ENCODE assay signal across 2 cellular contexts in the genomic region with DNA sequence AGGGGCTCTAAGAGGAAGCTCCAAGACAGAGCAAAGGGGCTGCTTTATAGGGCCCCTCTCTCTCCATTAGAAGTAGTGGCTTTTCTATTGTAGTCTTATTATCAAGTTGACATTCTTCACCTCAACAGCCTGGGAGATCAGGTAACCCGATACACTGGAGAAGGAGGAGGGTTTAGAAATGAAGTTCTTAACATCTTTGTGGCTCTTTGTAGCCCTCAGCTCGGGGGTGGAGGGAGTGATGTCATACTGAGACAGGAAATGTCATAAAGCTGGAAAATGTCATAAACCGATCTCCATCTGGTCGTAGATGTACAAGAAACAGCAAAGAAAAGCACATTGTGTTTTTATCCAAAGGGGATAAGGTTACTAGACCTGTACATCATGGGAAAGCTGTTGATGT.
TF ChIP-seq lines count a peak whose summit lies in the region.

No MANE protein-coding gene starts in this region.

TF ChIP-seq in GM23338, 12 proteins besides CTCF, POLR2A, EP300 and RAD21:
- TF ChIP-seq CREB1 (CRISPR knock-in tag; IDR thresholded peaks at IDR 0.05; ENCODE audit: low read depth) (peak; percentile 63; the same call in 1 of the 2 replicates), ZNF331 (CRISPR knock-in tag; IDR thresholded peaks at IDR 0.05; ENCODE audit: low read depth) (no peak), JUNB (IDR thresholded peaks at IDR 0.05; ENCODE audit: unreplicated experiment) (no peak), EZH2 (IDR thresholded peaks at IDR 0.05; ENCODE audit: low read depth, unreplicated experiment) (no peak)

TF ChIP-seq in WTC11, 78 proteins besides CTCF, POLR2A, EP300 and RAD21:
- TF ChIP-seq SMAD3 (CRISPR knock-in tag; IDR thresholded peaks at IDR 0.05; ENCODE audit: borderline replicate concordance), result no peak
- no peak for TF ChIP-seq ELF4 (CRISPR knock-in tag; IDR thresholded peaks at IDR 0.05; ENCODE audit: low read depth)
- no peak for TF ChIP-seq TCF7 (CRISPR knock-in tag; IDR thresholded peaks at IDR 0.05; ENCODE audit: low read depth)
- no peak for TF ChIP-seq ZNF416 (CRISPR knock-in tag; IDR thresholded peaks at IDR 0.05)
- TF ChIP-seq, protein P1, sequence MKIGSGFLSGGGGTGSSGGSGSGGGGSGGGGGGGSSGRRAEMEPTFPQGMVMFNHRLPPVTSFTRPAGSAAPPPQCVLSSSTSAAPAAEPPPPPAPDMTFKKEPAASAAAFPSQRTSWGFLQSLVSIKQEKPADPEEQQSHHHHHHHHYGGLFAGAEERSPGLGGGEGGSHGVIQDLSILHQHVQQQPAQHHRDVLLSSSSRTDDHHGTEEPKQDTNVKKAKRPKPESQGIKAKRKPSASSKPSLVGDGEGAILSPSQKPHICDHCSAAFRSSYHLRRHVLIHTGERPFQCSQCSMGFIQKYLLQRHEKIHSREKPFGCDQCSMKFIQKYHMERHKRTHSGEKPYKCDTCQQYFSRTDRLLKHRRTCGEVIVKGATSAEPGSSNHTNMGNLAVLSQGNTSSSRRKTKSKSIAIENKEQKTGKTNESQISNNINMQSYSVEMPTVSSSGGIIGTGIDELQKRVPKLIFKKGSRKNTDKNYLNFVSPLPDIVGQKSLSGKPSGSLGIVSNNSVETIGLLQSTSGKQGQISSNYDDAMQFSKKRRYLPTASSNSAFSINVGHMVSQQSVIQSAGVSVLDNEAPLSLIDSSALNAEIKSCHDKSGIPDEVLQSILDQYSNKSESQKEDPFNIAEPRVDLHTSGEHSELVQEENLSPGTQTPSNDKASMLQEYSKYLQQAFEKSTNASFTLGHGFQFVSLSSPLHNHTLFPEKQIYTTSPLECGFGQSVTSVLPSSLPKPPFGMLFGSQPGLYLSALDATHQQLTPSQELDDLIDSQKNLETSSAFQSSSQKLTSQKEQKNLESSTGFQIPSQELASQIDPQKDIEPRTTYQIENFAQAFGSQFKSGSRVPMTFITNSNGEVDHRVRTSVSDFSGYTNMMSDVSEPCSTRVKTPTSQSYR (CRISPR knock-in tag; IDR thresholded peaks at IDR 0.05), result no peak
- TF ChIP-seq, protein P2, sequence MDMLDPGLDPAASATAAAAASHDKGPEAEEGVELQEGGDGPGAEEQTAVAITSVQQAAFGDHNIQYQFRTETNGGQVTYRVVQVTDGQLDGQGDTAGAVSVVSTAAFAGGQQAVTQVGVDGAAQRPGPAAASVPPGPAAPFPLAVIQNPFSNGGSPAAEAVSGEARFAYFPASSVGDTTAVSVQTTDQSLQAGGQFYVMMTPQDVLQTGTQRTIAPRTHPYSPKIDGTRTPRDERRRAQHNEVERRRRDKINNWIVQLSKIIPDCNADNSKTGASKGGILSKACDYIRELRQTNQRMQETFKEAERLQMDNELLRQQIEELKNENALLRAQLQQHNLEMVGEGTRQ (CRISPR knock-in tag; IDR thresholded peaks at IDR 0.05), result no peak
- TF ChIP-seq, protein P3, sequence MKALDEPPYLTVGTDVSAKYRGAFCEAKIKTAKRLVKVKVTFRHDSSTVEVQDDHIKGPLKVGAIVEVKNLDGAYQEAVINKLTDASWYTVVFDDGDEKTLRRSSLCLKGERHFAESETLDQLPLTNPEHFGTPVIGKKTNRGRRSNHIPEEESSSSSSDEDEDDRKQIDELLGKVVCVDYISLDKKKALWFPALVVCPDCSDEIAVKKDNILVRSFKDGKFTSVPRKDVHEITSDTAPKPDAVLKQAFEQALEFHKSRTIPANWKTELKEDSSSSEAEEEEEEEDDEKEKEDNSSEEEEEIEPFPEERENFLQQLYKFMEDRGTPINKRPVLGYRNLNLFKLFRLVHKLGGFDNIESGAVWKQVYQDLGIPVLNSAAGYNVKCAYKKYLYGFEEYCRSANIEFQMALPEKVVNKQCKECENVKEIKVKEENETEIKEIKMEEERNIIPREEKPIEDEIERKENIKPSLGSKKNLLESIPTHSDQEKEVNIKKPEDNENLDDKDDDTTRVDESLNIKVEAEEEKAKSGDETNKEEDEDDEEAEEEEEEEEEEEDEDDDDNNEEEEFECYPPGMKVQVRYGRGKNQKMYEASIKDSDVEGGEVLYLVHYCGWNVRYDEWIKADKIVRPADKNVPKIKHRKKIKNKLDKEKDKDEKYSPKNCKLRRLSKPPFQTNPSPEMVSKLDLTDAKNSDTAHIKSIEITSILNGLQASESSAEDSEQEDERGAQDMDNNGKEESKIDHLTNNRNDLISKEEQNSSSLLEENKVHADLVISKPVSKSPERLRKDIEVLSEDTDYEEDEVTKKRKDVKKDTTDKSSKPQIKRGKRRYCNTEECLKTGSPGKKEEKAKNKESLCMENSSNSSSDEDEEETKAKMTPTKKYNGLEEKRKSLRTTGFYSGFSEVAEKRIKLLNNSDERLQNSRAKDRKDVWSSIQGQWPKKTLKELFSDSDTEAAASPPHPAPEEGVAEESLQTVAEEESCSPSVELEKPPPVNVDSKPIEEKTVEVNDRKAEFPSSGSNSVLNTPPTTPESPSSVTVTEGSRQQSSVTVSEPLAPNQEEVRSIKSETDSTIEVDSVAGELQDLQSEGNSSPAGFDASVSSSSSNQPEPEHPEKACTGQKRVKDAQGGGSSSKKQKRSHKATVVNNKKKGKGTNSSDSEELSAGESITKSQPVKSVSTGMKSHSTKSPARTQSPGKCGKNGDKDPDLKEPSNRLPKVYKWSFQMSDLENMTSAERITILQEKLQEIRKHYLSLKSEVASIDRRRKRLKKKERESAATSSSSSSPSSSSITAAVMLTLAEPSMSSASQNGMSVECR (CRISPR knock-in tag; IDR thresholded peaks at IDR 0.05; ENCODE audit: borderline replicate concordance), result no peak
- TF ChIP-seq NR1H2 (CRISPR knock-in tag; IDR thresholded peaks at IDR 0.05), result no peak
- TF ChIP-seq ZNF138 (CRISPR knock-in tag; conservative IDR thresholded peaks at IDR 0.05), result no peak
- TF ChIP-seq PRRX2 (CRISPR knock-in tag; IDR thresholded peaks at IDR 0.05), result no peak
- TF ChIP-seq, protein P4, sequence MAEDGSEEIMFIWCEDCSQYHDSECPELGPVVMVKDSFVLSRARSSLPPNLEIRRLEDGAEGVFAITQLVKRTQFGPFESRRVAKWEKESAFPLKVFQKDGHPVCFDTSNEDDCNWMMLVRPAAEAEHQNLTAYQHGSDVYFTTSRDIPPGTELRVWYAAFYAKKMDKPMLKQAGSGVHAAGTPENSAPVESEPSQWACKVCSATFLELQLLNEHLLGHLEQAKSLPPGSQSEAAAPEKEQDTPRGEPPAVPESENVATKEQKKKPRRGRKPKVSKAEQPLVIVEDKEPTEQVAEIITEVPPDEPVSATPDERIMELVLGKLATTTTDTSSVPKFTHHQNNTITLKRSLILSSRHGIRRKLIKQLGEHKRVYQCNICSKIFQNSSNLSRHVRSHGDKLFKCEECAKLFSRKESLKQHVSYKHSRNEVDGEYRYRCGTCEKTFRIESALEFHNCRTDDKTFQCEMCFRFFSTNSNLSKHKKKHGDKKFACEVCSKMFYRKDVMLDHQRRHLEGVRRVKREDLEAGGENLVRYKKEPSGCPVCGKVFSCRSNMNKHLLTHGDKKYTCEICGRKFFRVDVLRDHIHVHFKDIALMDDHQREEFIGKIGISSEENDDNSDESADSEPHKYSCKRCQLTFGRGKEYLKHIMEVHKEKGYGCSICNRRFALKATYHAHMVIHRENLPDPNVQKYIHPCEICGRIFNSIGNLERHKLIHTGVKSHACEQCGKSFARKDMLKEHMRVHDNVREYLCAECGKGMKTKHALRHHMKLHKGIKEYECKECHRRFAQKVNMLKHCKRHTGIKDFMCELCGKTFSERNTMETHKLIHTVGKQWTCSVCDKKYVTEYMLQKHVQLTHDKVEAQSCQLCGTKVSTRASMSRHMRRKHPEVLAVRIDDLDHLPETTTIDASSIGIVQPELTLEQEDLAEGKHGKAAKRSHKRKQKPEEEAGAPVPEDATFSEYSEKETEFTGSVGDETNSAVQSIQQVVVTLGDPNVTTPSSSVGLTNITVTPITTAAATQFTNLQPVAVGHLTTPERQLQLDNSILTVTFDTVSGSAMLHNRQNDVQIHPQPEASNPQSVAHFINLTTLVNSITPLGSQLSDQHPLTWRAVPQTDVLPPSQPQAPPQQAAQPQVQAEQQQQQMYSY (CRISPR knock-in tag; IDR thresholded peaks at IDR 0.05), result no peak
- TF ChIP-seq, protein P5, sequence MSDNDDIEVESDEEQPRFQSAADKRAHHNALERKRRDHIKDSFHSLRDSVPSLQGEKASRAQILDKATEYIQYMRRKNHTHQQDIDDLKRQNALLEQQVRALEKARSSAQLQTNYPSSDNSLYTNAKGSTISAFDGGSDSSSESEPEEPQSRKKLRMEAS (CRISPR knock-in tag; IDR thresholded peaks at IDR 0.05), result no peak
- TF ChIP-seq RELA (CRISPR knock-in tag; IDR thresholded peaks at IDR 0.05; ENCODE audit: borderline replicate concordance), result no peak
- TF ChIP-seq, protein P6, sequence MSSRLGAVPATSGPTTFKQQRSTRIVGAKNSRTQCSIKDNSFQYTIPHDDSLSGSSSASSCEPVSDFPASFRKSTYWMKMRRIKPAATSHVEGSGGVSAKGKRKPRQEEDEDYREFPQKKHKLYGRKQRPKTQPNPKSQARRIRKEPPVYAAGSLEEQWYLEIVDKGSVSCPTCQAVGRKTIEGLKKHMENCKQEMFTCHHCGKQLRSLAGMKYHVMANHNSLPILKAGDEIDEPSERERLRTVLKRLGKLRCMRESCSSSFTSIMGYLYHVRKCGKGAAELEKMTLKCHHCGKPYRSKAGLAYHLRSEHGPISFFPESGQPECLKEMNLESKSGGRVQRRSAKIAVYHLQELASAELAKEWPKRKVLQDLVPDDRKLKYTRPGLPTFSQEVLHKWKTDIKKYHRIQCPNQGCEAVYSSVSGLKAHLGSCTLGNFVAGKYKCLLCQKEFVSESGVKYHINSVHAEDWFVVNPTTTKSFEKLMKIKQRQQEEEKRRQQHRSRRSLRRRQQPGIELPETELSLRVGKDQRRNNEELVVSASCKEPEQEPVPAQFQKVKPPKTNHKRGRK (CRISPR knock-in tag; IDR thresholded peaks at IDR 0.05; ENCODE audit: borderline replicate concordance), result no peak
